ENCODE assay signal across 22 cellular contexts in the genomic region with DNA sequence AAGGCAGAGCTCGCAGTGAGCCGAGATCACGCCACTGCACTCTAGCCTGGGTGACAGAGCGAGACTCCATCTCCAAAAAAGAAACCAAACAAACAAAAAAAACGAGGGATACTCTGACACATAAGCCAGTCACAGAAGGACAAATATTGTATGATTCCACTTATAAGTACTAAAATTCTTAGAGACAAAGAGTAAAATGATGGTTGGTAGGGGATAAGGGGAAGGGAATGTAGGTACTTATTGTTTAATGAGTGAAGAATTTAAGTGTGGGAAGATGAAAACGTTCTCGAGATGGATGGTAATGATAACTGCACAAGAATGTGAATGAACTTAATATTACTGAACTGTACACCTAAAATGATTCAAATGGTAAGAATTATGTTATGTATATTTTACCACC.
"Had no signal": no experiment of that assay in that cellular context is flagged by ENCODE, and none has a peak within 500 bp of the region (broad histone marks: within the 10 kb centered on the region; RNA-seq: fewer than 3 reads in every experiment).

No MANE protein-coding gene starts in this region.

- H3K27ac Mint-ChIP-seq: T-cell had no signal

- H3K9me2 ChIP-seq: SK-N-SH had no signal

- H3K4me3 Mint-ChIP-seq: T-cell had no signal

- DNase-seq: IMR-90, Karpas-422, KG1, MM.1S, NCI-H1092 treated with DMSO at 0.1 percent for 48 hours, NCI-H1436, NCI-H187, NCI-H2029, NCI-H2081 treated with DMSO at 0.1 percent for 48 hours, NCI-H2171, NCI-H226, NCI-H446 treated with DMSO at 0.1 percent for 48 hours, NCI-H510A treated with DMSO at 0.1 percent for 48 hours, NCI-H69, NCI-H774, SHP77, SK-N-SH, SW 1271, T-cell had no signal

- H3K27ac ChIP-seq: RWPE1 had no signal

- ATAC-seq: HepG2, Panc1, T-cell had no signal

- H3K9ac ChIP-seq: SK-N-SH had no signal

- H3K4me2 ChIP-seq: SK-N-SH had no signal

- H3K27me3 Mint-ChIP-seq: T-cell had no signal
